In genomic region chr15:92902723-92903587, GRCh38 we compare ENCODE assay signal across 8 cellular contexts. TPM values are rescaled to one million over a fixed set of nuclear protein-coding genes. Genes with fewer than 3 reads are reported as not detected.
DNase-seq lines count a peak whose midpoint lies in the region; ATAC-seq and TF ChIP-seq lines count a peak whose summit lies in the region.

No MANE protein-coding gene starts in this region.

- peak overlapping the region; percentile 90 to 100 (median 91) for H3K4me3 Mint-ChIP-seq in CD8-positive, alpha-beta memory T cell

- peaks cover 0 to 12% of the 10 kb centered on the region in 2 donors for H3K27me3 Mint-ChIP-seq in CD8-positive, alpha-beta memory T cell

- H3K36me3 Mint-ChIP-seq in CD8-positive, alpha-beta memory T cell: peaks cover 13 to 62% (median 14%) of the 10 kb centered on the region in 3 donors

- H3K9me3 Mint-ChIP-seq in CD8-positive, alpha-beta memory T cell: peaks cover 0 to 8% (median 0%) of the 10 kb centered on the region in 5 donors

- POLR2A ChIA-PET in CD8-positive, alpha-beta memory T cell (lab: Charles Lee): interaction anchor here (0.5 to 11.5 kb wide), 8 partner anchors 11 to 106 kb away, joined by 3 to 455 read pairs (median 8); no protein-coding TSS in a partner anchor

- no peak for TF ChIP-seq POLR2A in vagina (IDR thresholded peaks at IDR 0.05)

- peak overlapping the region; percentile 80 for H3K4me3 ChIP-seq in CD8-positive, alpha-beta memory T cell (ENCODE audit: low read length)
- H3K4me3 ChIP-seq in LNCaP clone FGC (ENCODE audit: low read depth, low read length) (peak overlapping the region; percentile 61), lower lobe of right lung (peak overlapping the region; percentile 66), vagina (peak overlapping the region; percentile 50 to 55)

- peaks cover 62 to 74% (median 70%) of the 10 kb centered on the region in 3 donors for H3K4me1 Mint-ChIP-seq in CD8-positive, alpha-beta memory T cell

- peak overlapping the region; percentile 95 to 100 (median 99) for H3K27ac Mint-ChIP-seq in CD8-positive, alpha-beta memory T cell

- H3K27me3 ChIP-seq in CD8-positive, alpha-beta memory T cell (ENCODE audit: insufficient read depth, low read length, poor library complexity, severe bottlenecking): no peaks in the 10 kb centered on the region
- H3K27me3 ChIP-seq in lower lobe of right lung (ENCODE audit: low read depth): no peaks in the 10 kb centered on the region
- H3K27me3 ChIP-seq in vagina: no peaks in the 10 kb centered on the region

- intact Hi-C loops in lower lobe of right lung (cut with DNase I) (no loop called here), vagina (cut with DNase I) (loop anchor here (5.0 kb wide), 2 partner anchors 81 to 96 kb away; no protein-coding TSS in a partner anchor)

- peaks cover 54% of the 10 kb centered on the region for H3K4me1 ChIP-seq in CD8-positive, alpha-beta memory T cell (ENCODE audit: insufficient read depth, low read length)
- H3K4me1 ChIP-seq in lower lobe of right lung (peaks cover 61% of the 10 kb centered on the region), vagina (peaks cover 66% of the 10 kb centered on the region)

- H3K27ac ChIP-seq in CD8-positive, alpha-beta memory T cell (ENCODE audit: low read depth, low read length): peak overlapping the region; percentile 97
- H3K27ac ChIP-seq in lower lobe of right lung (peak overlapping the region; percentile 96), vagina (peak overlapping the region; percentile 97)

- CTCF ChIA-PET in CD8-positive, alpha-beta memory T cell (lab: Charles Lee): interaction anchor here (0.9 to 6.9 kb wide), 7 partner anchors 10 to 106 kb away, joined by 3 to 79 read pairs (median 8); no protein-coding TSS in a partner anchor

- no peaks in the 10 kb centered on the region for H3K9me3 ChIP-seq in CD8-positive, alpha-beta memory T cell (ENCODE audit: low read length)
- H3K9me3 ChIP-seq in lower lobe of right lung (no peaks in the 10 kb centered on the region), vagina (no peaks in the 10 kb centered on the region)

- TF ChIP-seq CTCF in LNCaP clone FGC (IDR thresholded peaks at IDR 0.05; ENCODE audit: control insufficient read depth, extremely low read depth, insufficient read depth) (no peak), lower lobe of right lung (IDR thresholded peaks at IDR 0.05) (no peak), vagina (IDR thresholded peaks at IDR 0.05) (no peak)

- ATAC-seq in lower lobe of right lung (no peak), GM21381 (IDR thresholded peaks at IDR 0.05; ENCODE audit: unreplicated experiment) (no peak), HG03571 (IDR thresholded peaks at IDR 0.05; ENCODE audit: unreplicated experiment) (no peak)

- no peak for DNase-seq in CD8-positive, alpha-beta memory T cell
- DNase-seq in LNCaP clone FGC (ENCODE audit: low read depth) (no peak), astrocyte of the hippocampus (ENCODE audit: low read depth, low spot score) (peak; percentile 39), lower lobe of right lung (no peak), vagina (ENCODE audit: extremely low spot score in 2 of 2) (no peak), mesenteric fat pad (ENCODE audit: low spot score) (no peak)

- peaks cover 4% of the 10 kb centered on the region for H3K36me3 ChIP-seq in CD8-positive, alpha-beta memory T cell (ENCODE audit: insufficient read depth, low read length)
- peaks cover 13% of the 10 kb centered on the region for H3K36me3 ChIP-seq in lower lobe of right lung
- H3K36me3 ChIP-seq in vagina: peaks cover 0 to 4% of the 10 kb centered on the region in 2 donors

RNA-seq across cellular contexts. Expression of gene CHD2, which starts 2.8 kb away (rescaled TPM):
- 100 to 1,000 TPM in 1 of 2 experiments, 10 to 100 TPM in 1; 99.0 to 109 TPM for total RNA-seq in CD8-positive, alpha-beta memory T cell
- 80.3 TPM for polyA plus RNA-seq in CD8-positive, alpha-beta memory T cell
- 158 TPM for total RNA-seq in lower lobe of right lung
- total RNA-seq in vagina: 100 TPM
- total RNA-seq in mesenteric fat pad: 90.9 TPM
